ENCODE assay signal across 24 cellular contexts in the genomic region with DNA sequence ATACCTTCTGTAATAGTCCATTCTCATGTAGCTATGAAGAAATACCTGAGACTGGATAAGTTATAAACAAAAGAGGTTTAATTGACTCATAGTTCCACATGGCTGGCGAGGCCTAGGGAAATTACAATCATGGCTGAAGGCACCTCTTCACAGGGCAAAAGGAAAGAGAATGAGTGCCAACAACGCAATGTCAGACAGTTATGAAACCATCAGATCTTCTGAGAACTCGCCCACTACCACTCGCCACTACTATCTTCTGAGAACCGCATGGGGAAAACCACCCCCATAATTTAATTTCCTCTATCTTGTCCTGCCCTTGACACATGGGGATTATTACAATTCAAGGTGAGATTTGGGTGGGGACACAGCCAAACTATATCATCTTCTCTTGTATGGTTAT.
"Had no signal": no experiment of that assay in that cellular context is flagged by ENCODE, and none has a peak within 500 bp of the region (broad histone marks: within the 10 kb centered on the region; RNA-seq: fewer than 3 reads in every experiment).

No MANE protein-coding gene starts in this region.

- H3K27ac Mint-ChIP-seq: activated naive CD4-positive, alpha-beta T cell treated with anti-CD3 and anti-CD28 coated beads for 36 hours; activated naive CD8-positive, alpha-beta T cell treated with anti-CD3 and anti-CD28 coated beads, Interleukin-2, amount 10 ng/mL, durations not matched to agents 7 days and 5 days; IgD-negative memory B cell; T-cell had no signal

- DNase-seq: activated CD4-positive, alpha-beta T cell treated with anti-CD3 and anti-CD28 coated beads, Interleukin-2, amount 50 U/mL, for 4 hours; activated CD4-positive, CD25-positive, alpha-beta regulatory T cell; activated CD8-positive, alpha-beta memory T cell treated with anti-CD3 and anti-CD28 coated beads, Interleukin-2, amount 50 U/mL, for 4 hours; activated gamma-delta T cell; activated naive CD4-positive, alpha-beta T cell treated with anti-CD3 and anti-CD28 coated beads for 36 hours; activated naive CD8-positive, alpha-beta T cell treated with anti-CD3 and anti-CD28 coated beads, Interleukin-2, amount 10 ng/mL, durations not matched to agents 7 days and 5 days; aorta; caudate nucleus; KG1; NCI-H1092 treated with DMSO at 0.1 percent for 48 hours; NCI-H1417 treated with DMSO at 0.1 percent for 48 hours; NCI-H1694; NCI-H2029; NCI-H2107; NCI-H2171 treated with DMSO at 0.1 percent for 48 hours; NCI-H226; NCI-H510A; NCI-H526 treated with DMSO at 0.1 percent for 48 hours; NCI-H82; T-cell had no signal

- H3K4me3 Mint-ChIP-seq: activated naive CD4-positive, alpha-beta T cell treated with anti-CD3 and anti-CD28 coated beads for 36 hours; activated naive CD8-positive, alpha-beta T cell treated with anti-CD3 and anti-CD28 coated beads, Interleukin-2, amount 10 ng/mL, durations not matched to agents 7 days and 5 days; IgD-negative memory B cell; T-cell had no signal

- H3K4me1 ChIP-seq: breast epithelium had no signal

- H3K9me3 ChIP-seq: breast epithelium had no signal

- H3K4me3 ChIP-seq: breast epithelium, SK-N-MC had no signal

- H3K27me3 ChIP-seq: breast epithelium had no signal

- H3K36me3 Mint-ChIP-seq: T-cell had no signal

- ATAC-seq: T-cell had no signal

- H3K27me3 Mint-ChIP-seq: activated naive CD8-positive, alpha-beta T cell treated with anti-CD3 and anti-CD28 coated beads, Interleukin-2, amount 10 ng/mL, durations not matched to agents 7 days and 5 days; IgD-negative memory B cell; T-cell had no signal

- H3K27ac ChIP-seq: breast epithelium, SK-N-MC, VCaP had no signal

- H3K36me3 ChIP-seq: breast epithelium had no signal
